Comparison of ENCODE assay signal across 8 cellular contexts in the genomic region with DNA sequence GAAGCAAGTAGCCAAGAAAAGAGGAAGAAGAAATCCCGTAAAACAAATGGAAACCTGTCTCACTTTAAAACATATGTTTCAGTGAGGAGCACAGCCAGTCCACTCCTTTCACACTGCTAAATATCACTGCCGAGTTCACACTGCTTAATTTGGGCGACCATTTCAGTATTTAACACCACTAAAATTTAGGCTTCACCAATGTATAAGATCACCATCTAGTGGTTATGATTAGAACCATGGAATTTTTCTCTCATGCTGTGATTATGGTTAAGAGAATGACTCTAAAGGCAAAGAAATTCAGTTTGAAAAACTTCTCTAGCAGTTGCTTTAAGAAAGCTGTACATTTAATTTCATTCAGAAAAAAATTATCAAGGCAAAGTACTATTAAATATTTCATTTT. TPM values are rescaled to one million over a fixed set of nuclear protein-coding genes. Genes with fewer than 3 reads are reported as not detected.
DNase-seq lines count a peak whose midpoint lies in the region; ATAC-seq and TF ChIP-seq lines count a peak whose summit lies in the region.

No MANE protein-coding gene starts in this region.

- peaks cover 14% of the 10 kb centered on the region for H3K36me3 Mint-ChIP-seq in activated CD4-positive, alpha-beta T cell treated with anti-CD3 and anti-CD28 coated beads, Interleukin-2, amount 10 ng/mL, durations not matched to agents 7 days and 5 days (ENCODE audit: low read depth)
- H3K36me3 Mint-ChIP-seq in osteocyte (ENCODE audit: unreplicated experiment), result peaks cover 6% of the 10 kb centered on the region

- no peaks in the 10 kb centered on the region for H3K36me3 ChIP-seq in SK-N-MC (ENCODE audit: insufficient read depth, low read length)
- H3K36me3 ChIP-seq in fibroblast of lung (ENCODE audit: control insufficient read depth, insufficient read depth, low read length), result no peaks in the 10 kb centered on the region

- CTCF ChIA-PET in activated CD4-positive, alpha-beta T cell treated with anti-CD3 and anti-CD28 coated beads, Interleukin-2, amount 10 ng/mL, durations not matched to agents 7 days and 5 days (lab: Charles Lee), result interaction anchor here (1.1 to 1.9 kb wide), 3 partner anchors 10 to 110 kb away, joined by 5 to 6 read pairs (median 5); no protein-coding TSS in a partner anchor

- H2AFZ ChIP-seq in fibroblast of lung (ENCODE audit: low read length), result no peak overlapping the region

- ATAC-seq in GM21360 (IDR thresholded peaks at IDR 0.05; ENCODE audit: unreplicated experiment) (peak; percentile 91), HG03460 (IDR thresholded peaks at IDR 0.05; ENCODE audit: unreplicated experiment) (peak; percentile 79)

- no peak overlapping the region for H3K27ac Mint-ChIP-seq in activated CD4-positive, alpha-beta T cell treated with anti-CD3 and anti-CD28 coated beads, Interleukin-2, amount 10 ng/mL, durations not matched to agents 7 days and 5 days
- peak overlapping the region; percentile 59 for H3K27ac Mint-ChIP-seq in osteocyte (ENCODE audit: unreplicated experiment)

- H3K9me3 Mint-ChIP-seq in activated CD4-positive, alpha-beta T cell treated with anti-CD3 and anti-CD28 coated beads, Interleukin-2, amount 10 ng/mL, durations not matched to agents 7 days and 5 days, result peaks cover 3% of the 10 kb centered on the region
- H3K9me3 Mint-ChIP-seq in osteocyte (ENCODE audit: unreplicated experiment), result no peaks in the 10 kb centered on the region

- H3K9ac ChIP-seq in SK-N-MC (ENCODE audit: insufficient read length) (no peak overlapping the region), fibroblast of lung (ENCODE audit: insufficient read depth, low read length) (no peak overlapping the region)

- H3K9me3 ChIP-seq in SK-N-MC (ENCODE audit: low read depth, low read length) (no peaks in the 10 kb centered on the region), fibroblast of lung (ENCODE audit: control insufficient read depth, insufficient read depth, low read depth, low read length) (no peaks in the 10 kb centered on the region)

- peaks cover 7% of the 10 kb centered on the region for H3K4me1 Mint-ChIP-seq in activated CD4-positive, alpha-beta T cell treated with anti-CD3 and anti-CD28 coated beads, Interleukin-2, amount 10 ng/mL, durations not matched to agents 7 days and 5 days
- peaks cover 40% of the 10 kb centered on the region for H3K4me1 Mint-ChIP-seq in osteocyte (ENCODE audit: unreplicated experiment)

- no peaks in the 10 kb centered on the region for H3K27me3 ChIP-seq in fibroblast of lung (ENCODE audit: control insufficient read depth, insufficient read depth, low read length)

- H3K27ac ChIP-seq in SK-N-MC, result no peak overlapping the region
- peak overlapping the region; percentile 29 for H3K27ac ChIP-seq in fibroblast of lung (ENCODE audit: insufficient read depth, low read length)

- no peaks in the 10 kb centered on the region for H3K4me1 ChIP-seq in fibroblast of lung (ENCODE audit: control insufficient read depth, extremely low read depth, insufficient read depth, low read length)

- H3K4me3 Mint-ChIP-seq in activated CD4-positive, alpha-beta T cell treated with anti-CD3 and anti-CD28 coated beads, Interleukin-2, amount 10 ng/mL, durations not matched to agents 7 days and 5 days, result no peak overlapping the region
- no peak overlapping the region for H3K4me3 Mint-ChIP-seq in osteocyte (ENCODE audit: unreplicated experiment)

- H3K27me3 Mint-ChIP-seq in activated CD4-positive, alpha-beta T cell treated with anti-CD3 and anti-CD28 coated beads, Interleukin-2, amount 10 ng/mL, durations not matched to agents 7 days and 5 days, result no peaks in the 10 kb centered on the region
- no peaks in the 10 kb centered on the region for H3K27me3 Mint-ChIP-seq in osteocyte (ENCODE audit: unreplicated experiment)

- no peak overlapping the region for H3K4me2 ChIP-seq in fibroblast of lung (ENCODE audit: extremely low read depth, insufficient read depth, low read length)

- peak; percentile 35 to 57 for TF ChIP-seq CTCF in fibroblast of lung (conservative IDR thresholded peaks at IDR 0.05 in 1 of 2, IDR thresholded peaks at IDR 0.05 in 1 of 2; ENCODE audit: low read depth in 1 of 2, low read length in 2 of 2)
- peak; percentile 70 for TF ChIP-seq CTCF in osteocyte (IDR thresholded peaks at IDR 0.05)

- peaks cover 91% of the 10 kb centered on the region for H3K79me2 ChIP-seq in fibroblast of lung (ENCODE audit: control insufficient read depth, insufficient read depth, low read length)

- DNase-seq in activated CD4-positive, alpha-beta T cell treated with anti-CD3 and anti-CD28 coated beads, Interleukin-2, amount 10 ng/mL, durations not matched to agents 7 days and 5 days, result peak; percentile 16
- DNase-seq in activated CD4-positive, alpha-beta T cell treated with anti-CD3 and anti-CD28 coated beads, Interleukin-2, amount 50 U/mL, for 4 hours, result no peak
- DNase-seq in SK-N-MC (ENCODE audit: low read depth, low spot score) (peak; percentile 30), fibroblast of lung (ENCODE audit: low read depth in 2 of 2) (peak; percentile 46 to 75), osteocyte (ENCODE audit: extremely low spot score, unreplicated experiment) (no peak), mucosa of gallbladder (ENCODE audit: low spot score) (no peak)

- H3K4me3 ChIP-seq in SK-N-MC, result peak overlapping the region; percentile 37; the same call in 1 of the 2 replicates
- no peak overlapping the region for H3K4me3 ChIP-seq in fibroblast of lung (replicated peaks in 1 of 4; ENCODE audit: control extremely low read depth in 1 of 4, insufficient read depth in 1 of 4, low read depth in 3 of 4, low read length in 4 of 4)

- H4K20me1 ChIP-seq in fibroblast of lung (ENCODE audit: control insufficient read depth, extremely low read depth, insufficient read depth, low read length), result no peaks in the 10 kb centered on the region

- POLR2A ChIA-PET in activated CD4-positive, alpha-beta T cell treated with anti-CD3 and anti-CD28 coated beads, Interleukin-2, amount 10 ng/mL, durations not matched to agents 7 days and 5 days (lab: Charles Lee), result interaction anchor here (0.6 kb wide), 1 partner anchor 74 kb away, joined by 4 read pairs; no protein-coding TSS in a partner anchor

RNA-seq across cellular contexts. Expression of gene SLC4A7, which starts 16.6 kb away (rescaled TPM):
- 10 to 100 TPM; 37.6 to 46.1 TPM for total RNA-seq in activated CD4-positive, alpha-beta T cell treated with anti-CD3 and anti-CD28 coated beads, Interleukin-2, amount 10 ng/mL, durations not matched to agents 7 days and 5 days
- total RNA-seq in fibroblast of lung, result 176 and 214 TPM in 2 replicates
- 23.8 TPM in 2 replicates for polyA plus RNA-seq in fibroblast of lung
- polyA plus RNA-seq in fibroblast of lung (2012), result 15.7 and 18.8 TPM in 2 replicates
- 5.7 and 7.4 TPM in 2 replicates for polyA minus RNA-seq in fibroblast of lung (ENCODE audit: low replicate concordance)
- 78.8 and 83.7 TPM in 2 replicates for total RNA-seq in osteocyte
- 35.1 TPM for total RNA-seq in mucosa of gallbladder

Comparison
In these comparisons a context has a peak if more than half of its experiments do, and no peak if none do; other contexts are left out.
1. DNase-seq: peak in activated CD4-positive, alpha-beta T cell treated with anti-CD3 and anti-CD28 coated beads, Interleukin-2, amount 10 ng/mL, durations not matched to agents 7 days and 5 days (single experiment), SK-N-MC (single experiment) and fibroblast of lung (2 of 2); none in activated CD4-positive, alpha-beta T cell treated with anti-CD3 and anti-CD28 coated beads, Interleukin-2, amount 50 U/mL, for 4 hours (0 of 2), osteocyte (single experiment) and mucosa of gallbladder (single experiment).